ENCODE assay signal across 28 cellular contexts in genomic region chr1:194843077-194843476, GRCh38.
"Had no signal": no experiment of that assay in that cellular context is flagged by ENCODE, and none has a peak within 500 bp of the region (broad histone marks: within the 10 kb centered on the region; RNA-seq: fewer than 3 reads in every experiment).

No MANE protein-coding gene starts in this region.

- H3K4me3 ChIP-seq: Peyer's patch, SJSA1 had no signal

- H3K4me2 ChIP-seq: SK-N-SH had no signal

- ATAC-seq: PC-3, T-cell had no signal

- DNase-seq: Kasumi-1, MM.1S, MV-4-11, NCI-H1092, NCI-H1105, NCI-H1417 treated with DMSO at 0.1 percent for 48 hours, NCI-H1436 treated with DMSO at 0.1 percent for 48 hours, NCI-H1694 treated with DMSO at 0.1 percent for 48 hours, NCI-H187 treated with DMSO at 0.1 percent for 48 hours, NCI-H2029, NCI-H2081, NCI-H2171 treated with DMSO at 0.1 percent for 48 hours, NCI-H2227 treated with DMSO at 0.1 percent for 48 hours, NCI-H345, NCI-H446, NCI-H510A treated with DMSO at 0.1 percent for 48 hours, NCI-H524 treated with DMSO at 0.1 percent for 48 hours, NCI-H526 treated with DMSO at 0.1 percent for 48 hours, NCI-H82, OCI-M1, PC-3, Peyer's patch, Right ventricle myocardium superior, RPMI8226, SHP77 treated with DMSO at 0.1 percent for 48 hours, SK-N-SH, T-cell had no signal

- H3K9ac ChIP-seq: SK-N-SH had no signal

- H3K9me2 ChIP-seq: SK-N-SH had no signal

- H3K4me1 ChIP-seq: Peyer's patch, SJSA1 had no signal

- H3K27ac ChIP-seq: Peyer's patch, SJSA1 had no signal

- H3K36me3 ChIP-seq: Peyer's patch, SJSA1 had no signal

- H3K9me3 ChIP-seq: Peyer's patch, SJSA1, SK-N-SH had no signal

- H3K27me3 ChIP-seq: Peyer's patch, SJSA1 had no signal
